ENCODE assay signal across 8 cellular contexts in the genomic region with DNA sequence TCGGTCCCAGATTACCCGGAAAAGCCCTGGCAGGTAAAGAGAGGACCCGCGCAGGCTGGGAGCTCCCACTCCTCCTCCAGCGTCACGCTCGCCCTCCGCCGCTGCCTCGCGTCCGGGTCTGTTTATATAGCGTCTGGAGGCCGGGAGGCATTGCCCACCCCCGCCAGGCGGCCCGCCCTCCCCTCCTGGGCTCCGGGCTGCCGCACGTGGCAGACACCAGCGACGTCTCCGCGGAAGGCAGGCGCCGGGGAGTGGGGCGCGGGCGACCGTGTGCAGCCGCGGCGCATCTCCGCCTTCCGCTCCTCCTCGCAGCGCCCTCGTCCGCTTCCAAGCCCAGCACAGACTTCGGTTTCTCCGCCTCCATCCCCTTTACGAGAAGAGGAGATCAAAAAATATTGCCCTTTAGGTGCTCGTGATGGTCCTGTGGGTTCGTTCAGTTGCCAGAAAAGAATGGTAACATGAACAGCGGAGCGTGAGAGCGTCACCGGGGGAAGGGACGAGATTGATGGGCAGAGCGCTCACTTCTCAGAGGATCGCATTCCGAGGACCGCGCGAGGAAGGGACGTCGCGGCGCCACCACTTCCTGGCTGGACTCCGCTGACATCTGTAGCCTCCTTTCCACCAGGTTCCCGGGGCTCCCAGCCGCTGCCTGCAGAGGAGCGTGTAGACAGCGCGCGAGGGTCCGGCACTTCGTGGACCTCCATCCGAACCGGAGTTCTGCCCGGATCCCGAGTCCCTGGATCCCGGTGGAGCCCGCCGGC. TPM values are rescaled to one million over a fixed set of nuclear protein-coding genes. Genes with fewer than 3 reads are reported as not detected.
DNase-seq lines count a peak whose midpoint lies in the region; ATAC-seq, FAIRE-seq and TF ChIP-seq lines count a peak whose summit lies in the region.

Gene GALNTL6 (plus strand): TSS at position 210 of the 761 bp plus-strand sequence.

- no peaks in the 10 kb centered on the region for H3K9me3 ChIP-seq in thoracic aorta

- no peaks in the 10 kb centered on the region for H3K36me3 ChIP-seq in thoracic aorta

- no peaks in the 10 kb centered on the region for H3K4me1 ChIP-seq in thoracic aorta (ENCODE audit: control insufficient read depth in 1 of 2, low read depth in 2 of 2)

- H3K27me3 ChIP-seq in thoracic aorta (replicated peaks; ENCODE audit: insufficient read depth): no peaks in the 10 kb centered on the region

- TF ChIP-seq CTCF in thoracic aorta (IDR thresholded peaks at IDR 0.05): no peak

- peak within 1 kb of the TSS; percentile 75 for H3K4me3 ChIP-seq in thoracic aorta

- FAIRE-seq in urothelium cell line (lab: Jason Lieb, UNC): no peak

- ATAC-seq in HG02642 (IDR thresholded peaks at IDR 0.05; ENCODE audit: poor library complexity, unreplicated experiment) (peak; percentile 63), thoracic aorta (ENCODE audit: insufficient number of reproducible peaks, low FRiP score, low read depth) (no peak)

- no peak within 1 kb of the TSS for H3K27ac ChIP-seq in thoracic aorta

- DNase-seq in GDM1 (lab: John Stamatoyannopoulos, UW) (peak; percentile 32), amygdala (lab: John Stamatoyannopoulos, UW) (peak in 32 of 56 donors; percentile 1 to 62 (median 20)), iPS-NIHi7 (ENCODE audit: extremely low spot score) (peak; percentile 24), thoracic aorta (ENCODE audit: low spot score) (no peak), urothelium cell line (ENCODE audit: low spot score) (no peak)
- DNase-seq in activated CD4-positive, alpha-beta T cell treated with anti-CD3 and anti-CD28 coated beads for 4 hours: no peak
- DNase-seq in NK-92 treated with Interleukin-12 subunit alpha and Interleukin-12 subunit beta, amount 100 ng/mL, for 24 hours (lab: John Stamatoyannopoulos, UW): no peak

RNA-seq across cellular contexts. Expression of gene GALNTL6, which starts in this region (rescaled TPM):
- 1 to 10 TPM in 1 of 2 donors, under 1 TPM in 1; 0.92 to 3.8 TPM for total RNA-seq in thoracic aorta

Comparison
In these comparisons a context has a peak if more than half of its experiments do, and no peak if none do; other contexts are left out.
1. DNase-seq: peak in GDM1 (single experiment), amygdala (32 of 56) and iPS-NIHi7 (single experiment); none in thoracic aorta (single experiment), urothelium cell line (single experiment), activated CD4-positive, alpha-beta T cell treated with anti-CD3 and anti-CD28 coated beads for 4 hours (0 of 2) and NK-92 treated with Interleukin-12 subunit alpha and Interleukin-12 subunit beta, amount 100 ng/mL, for 24 hours (single experiment).